ENCODE assay signal across 8 cellular contexts in genomic region chr1:200739499-200740290, GRCh38. TPM values are rescaled to one million over a fixed set of nuclear protein-coding genes. Genes with fewer than 3 reads are reported as not detected.
DNase-seq lines count a peak whose midpoint lies in the region; ATAC-seq, FAIRE-seq and TF ChIP-seq lines count a peak whose summit lies in the region.

No MANE protein-coding gene starts in this region.

- peak overlapping the region; percentile 88 for H2AFZ ChIP-seq in ACC112 (ENCODE audit: low read length, unreplicated experiment)

- TF ChIP-seq CTCF in WI38 (IDR thresholded peaks at IDR 0.05; ENCODE audit: low read depth, low read length) = no peak
- TF ChIP-seq CTCF in foreskin fibroblast (IDR thresholded peaks at IDR 0.05; ENCODE audit: low read depth, low read length) = no peak
- no peak for TF ChIP-seq CTCF in neural crest cell (conservative IDR thresholded peaks at IDR 0.05)

- no peaks in the 10 kb centered on the region for H3K9me3 Mint-ChIP-seq in neural crest cell

- H3K36me3 ChIP-seq in ACC112 (ENCODE audit: insufficient read depth, low read length) = no peaks in the 10 kb centered on the region

- peaks cover 60% of the 10 kb centered on the region for H3K4me1 Mint-ChIP-seq in neural crest cell

- DNase-seq in GM18507 (ENCODE audit: extremely low spot score, insufficient read length, low read depth) = peak; percentile 5
- peak in 1 of 2 donors; percentile 83 for DNase-seq in foreskin fibroblast
- peak; percentile 15 for DNase-seq in neural crest cell (ENCODE audit: low read depth, low spot score)
- no peak for DNase-seq in epidermal melanocyte (ENCODE audit: insufficient read length, low spot score)
- no peak for DNase-seq in foreskin melanocyte

- ATAC-seq in HG03103 (IDR thresholded peaks at IDR 0.05; ENCODE audit: low read depth, unreplicated experiment) = peak; percentile 29

- H3K27me3 ChIP-seq in ACC112 (ENCODE audit: insufficient read depth, low read length) = no peaks in the 10 kb centered on the region

- peak overlapping the region; percentile 99 for H3K4me3 Mint-ChIP-seq in neural crest cell

- peaks cover 56% of the 10 kb centered on the region for H3K79me2 ChIP-seq in ACC112 (ENCODE audit: control insufficient read depth, insufficient read depth, low read length, unreplicated experiment)

- peak overlapping the region; percentile 94 for H3K27ac ChIP-seq in ACC112 (ENCODE audit: low read depth, low read length)

- no peak for FAIRE-seq in GM18507 (lab: Jason Lieb, UNC)

- H3K27me3 Mint-ChIP-seq in neural crest cell (ENCODE audit: low read depth) = no peaks in the 10 kb centered on the region

- peak overlapping the region; percentile 93 for H3K27ac Mint-ChIP-seq in neural crest cell (ENCODE audit: unreplicated experiment)

- peaks cover 6% of the 10 kb centered on the region for H3K36me3 Mint-ChIP-seq in neural crest cell (ENCODE audit: low read depth)

- peak overlapping the region; percentile 90 for H3K4me3 ChIP-seq in ACC112 (ENCODE audit: low read depth, low read length)
- peak overlapping the region; percentile 99 for H3K4me3 ChIP-seq in WI38 (ENCODE audit: low read depth, low read length)
- peak overlapping the region; percentile 89 to 99 for H3K4me3 ChIP-seq in foreskin fibroblast (ENCODE audit: low read depth in 1 of 2, low read length in 2 of 2)

- peaks cover 10% of the 10 kb centered on the region for H3K4me1 ChIP-seq in ACC112 (ENCODE audit: control insufficient read depth, insufficient read depth, low read length, unreplicated experiment)

RNA-seq across cellular contexts. Expression of gene CAMSAP2, which starts 1.0 kb away (rescaled TPM):
- total RNA-seq in neural crest cell = 40.3 and 44.8 TPM in 2 replicates

Comparison
In these comparisons a context has a peak if more than half of its experiments do, and no peak if none do; other contexts are left out.
1. DNase-seq: peak in GM18507 (single experiment) and neural crest cell (single experiment); none in epidermal melanocyte (single experiment) and foreskin melanocyte (single experiment).
2. Peak in every context shown above with its lines, with median percentiles within 50 percentile points of each other: H3K4me3 ChIP-seq.